Comparison of ENCODE assay signal across 7 cellular contexts in genomic region chr11:109799604-109800003, GRCh38.
"Had no signal": no experiment of that assay in that cellular context is flagged by ENCODE, and none has a peak within 500 bp of the region (broad histone marks: within the 10 kb centered on the region; RNA-seq: fewer than 3 reads in every experiment).

No MANE protein-coding gene starts in this region.

- ATAC-seq: GM12878 had no signal

- DNase-seq: GDM1, GF-D8 had no signal

- FAIRE-seq: G401.6, GM12878, GM12891, GM18507, GM19239 had no signal
